Comparison of ENCODE assay signal across 8 cellular contexts in the genomic region with DNA sequence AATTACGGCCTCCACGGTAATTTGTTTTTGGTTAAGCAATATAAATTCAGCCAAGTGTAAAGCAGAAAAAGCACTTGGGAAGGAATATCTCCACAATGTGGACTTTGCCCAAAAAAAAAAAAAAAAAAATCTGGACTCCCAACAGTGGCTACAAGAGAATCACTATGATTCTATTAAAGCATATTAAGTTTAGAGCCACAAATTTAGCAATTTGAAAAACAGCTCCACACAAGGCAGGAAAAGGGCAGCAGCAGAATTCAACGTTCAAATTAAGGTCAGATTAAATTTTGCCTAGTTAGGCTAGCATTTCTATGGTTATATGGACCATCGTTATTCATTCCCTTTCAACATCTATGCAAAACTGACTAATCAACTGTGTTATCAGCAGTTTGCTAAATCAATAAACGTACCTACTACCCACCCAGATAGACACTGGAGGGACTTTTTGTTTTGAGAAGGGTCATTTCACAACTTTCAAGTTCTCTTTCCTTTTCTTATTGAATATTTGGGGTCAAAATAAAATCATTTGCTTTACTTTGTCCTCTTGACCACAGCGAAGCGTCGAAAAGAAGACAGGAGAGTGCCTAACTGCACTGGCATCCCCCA. TPM values are rescaled to one million over a fixed set of nuclear protein-coding genes. Genes with fewer than 3 reads are reported as not detected.
A peak's percentile ranks its signal among the peaks of the same experiment; 100 is the strongest.
DNase-seq lines count a peak whose midpoint lies in the region; ATAC-seq, FAIRE-seq and TF ChIP-seq lines count a peak whose summit lies in the region.

No MANE protein-coding gene starts in this region.

- no peak for FAIRE-seq in GM12892 (lab: Jason Lieb, UNC)

- H3F3A ChIP-seq in DOHH2 (ENCODE audit: control insufficient read depth, insufficient read depth), result 0 out of 2 replicates have a peak, but pooled peaks cover 7% of the 10 kb centered on the region
- H3F3A ChIP-seq in SU-DHL-6 (ENCODE audit: insufficient read depth), result peaks cover 8% of the 10 kb centered on the region; the same call in 1 of the 2 replicates

- H3K27me3 ChIP-seq in DOHH2 (ENCODE audit: control insufficient read depth, low read length) (no peaks in the 10 kb centered on the region), SU-DHL-6 (ENCODE audit: low read length) (no peaks in the 10 kb centered on the region), iPS-15b (ENCODE audit: control insufficient read depth, insufficient read depth, low read length) (no peaks in the 10 kb centered on the region)

- no peaks in the 10 kb centered on the region for H3K9me2 ChIP-seq in DOHH2 (replicated peaks; ENCODE audit: control insufficient read depth, low read length)
- no peaks in the 10 kb centered on the region for H3K9me2 ChIP-seq in SU-DHL-6 (replicated peaks; ENCODE audit: insufficient read depth, low read length)

- no peak for TF ChIP-seq POLR2A in GM12892 (IDR thresholded peaks at IDR 0.05; ENCODE audit: low read depth, low read length)

- peak overlapping the region; percentile 81 for H3K4me2 ChIP-seq in DOHH2 (ENCODE audit: low read length)
- H3K4me2 ChIP-seq in SU-DHL-6 (ENCODE audit: low read depth, low read length, poor library complexity, severe bottlenecking), result peak overlapping the region; percentile 92

- TF ChIP-seq CTCF in DOHH2 (IDR thresholded peaks at IDR 0.05; ENCODE audit: low read depth, low read length, poor library complexity, severe bottlenecking), result no peak
- no peak for TF ChIP-seq CTCF in SU-DHL-6 (IDR thresholded peaks at IDR 0.05; ENCODE audit: insufficient read depth, low read length, poor library complexity, severe bottlenecking)

- H3K4me1 ChIP-seq in DOHH2 (ENCODE audit: control insufficient read depth, low read length) (peaks cover 21% of the 10 kb centered on the region), iPS-15b (ENCODE audit: control insufficient read depth, insufficient read depth, low read length) (no peaks in the 10 kb centered on the region)

- H3K9ac ChIP-seq in SU-DHL-6 (ENCODE audit: low read length) (peak overlapping the region; percentile 100), iPS-15b (ENCODE audit: low read depth, low read length) (no peak overlapping the region)

- no peak overlapping the region for H3K27ac ChIP-seq in DOHH2 (ENCODE audit: low read depth, low read length)
- no peak overlapping the region for H3K27ac ChIP-seq in SU-DHL-6 (ENCODE audit: low read depth, low read length)
- peak overlapping the region; percentile 93 for H3K27ac ChIP-seq in substantia nigra (ENCODE audit: low read depth, low read length, poor library complexity, severe bottlenecking)

- H3K9me3 ChIP-seq in DOHH2 (ENCODE audit: control insufficient read depth, insufficient read depth, low read length) (peaks cover 2% of the 10 kb centered on the region; the same call in 1 of the 2 replicates), SU-DHL-6 (ENCODE audit: insufficient read depth, low read length) (no peaks in the 10 kb centered on the region), iPS-15b (ENCODE audit: control insufficient read depth, insufficient read depth, low read length) (no peaks in the 10 kb centered on the region)

- DNase-seq in substantia nigra (lab: John Stamatoyannopoulos, UW) (no peak), NCI-H510A (lab: John Stamatoyannopoulos, UW) (no peak), GM12892 (ENCODE audit: insufficient read length) (no peak)
- DNase-seq in activated CD4-positive, alpha-beta T cell treated with anti-CD3 and anti-CD28 coated beads, Interleukin-2, amount 50 U/mL, for 48 hours, result no peak

- H3K4me3 ChIP-seq in DOHH2 (ENCODE audit: low read length), result peak overlapping the region; percentile 88
- peak overlapping the region; percentile 100 for H3K4me3 ChIP-seq in SU-DHL-6 (ENCODE audit: insufficient read depth, low read length, poor library complexity, severe bottlenecking)
- peak overlapping the region; percentile 48 for H3K4me3 ChIP-seq in iPS-15b (ENCODE audit: low read depth, low read length)

- peaks cover 33% of the 10 kb centered on the region for H3K79me2 ChIP-seq in DOHH2 (ENCODE audit: control insufficient read depth, low read length)
- peaks cover 30% of the 10 kb centered on the region for H3K79me2 ChIP-seq in SU-DHL-6 (ENCODE audit: insufficient read depth, low read length)

- H3K36me3 ChIP-seq in DOHH2 (ENCODE audit: control insufficient read depth, low read length) (peaks cover 27% of the 10 kb centered on the region), SU-DHL-6 (ENCODE audit: low read length) (peaks cover 14% of the 10 kb centered on the region; the same call in 1 of the 2 replicates), iPS-15b (ENCODE audit: control insufficient read depth, insufficient read depth, low read length) (no peaks in the 10 kb centered on the region)

- 0 out of 2 replicates have a peak, but pooled peaks cover 3% of the 10 kb centered on the region for H4K20me1 ChIP-seq in DOHH2 (ENCODE audit: control insufficient read depth, insufficient read depth, low read depth, low read length)
- H4K20me1 ChIP-seq in SU-DHL-6 (ENCODE audit: low read depth, low read length), result no peaks in the 10 kb centered on the region

- peak; percentile 1 for ATAC-seq in GM21825 (IDR thresholded peaks at IDR 0.05; ENCODE audit: unreplicated experiment)

- H2AFZ ChIP-seq in SU-DHL-6 (ENCODE audit: low read depth, low read length, severe bottlenecking), result peak overlapping the region; percentile 100

RNA-seq across cellular contexts. Expression of gene MCM9, which starts 1.0 kb away (rescaled TPM):
- 8.4 TPM for polyA plus RNA-seq in GM12892 (2012; ENCODE audit: missing spikeins)

RNA-seq across cellular contexts. Expression of gene ASF1A, which starts 40.0 kb away (rescaled TPM):
- 17.5 TPM for polyA plus RNA-seq in GM12892 (2012; ENCODE audit: missing spikeins)

Comparison
In these comparisons a context has a peak if more than half of its experiments do, and no peak if none do; other contexts are left out.
1. H3K4me3 ChIP-seq: peak in every context shown above with its lines; median percentile 100 in SU-DHL-6; 88 in DOHH2; 48 in iPS-15b.